ENCODE assay signal across 10 cellular contexts in the genomic region with DNA sequence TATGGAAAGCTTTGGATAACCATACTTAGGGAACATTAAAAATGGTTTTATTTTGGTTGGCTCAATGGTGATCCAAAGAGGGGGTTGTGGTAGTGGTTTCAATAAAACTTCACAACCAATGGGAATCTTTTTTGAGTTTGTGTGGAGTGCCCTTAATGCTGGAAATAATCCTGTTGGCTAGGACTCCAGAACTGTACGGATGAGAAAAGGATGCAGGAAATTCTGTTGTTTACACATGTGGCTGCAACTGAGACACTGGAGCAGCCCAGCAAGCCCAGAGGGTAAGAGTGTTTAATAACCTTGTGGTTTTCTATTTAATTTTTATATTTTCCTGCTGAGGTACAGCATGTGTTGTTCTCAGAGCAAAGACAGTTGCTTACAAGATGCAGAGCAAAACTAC. TPM values are rescaled to one million over a fixed set of nuclear protein-coding genes. Genes with fewer than 3 reads are reported as not detected.
DNase-seq lines count a peak whose midpoint lies in the region; ATAC-seq and TF ChIP-seq lines count a peak whose summit lies in the region.
"Had no signal": no experiment of that assay in that cellular context is flagged by ENCODE, and none has a peak within 500 bp of the region (broad histone marks: within the 10 kb centered on the region; RNA-seq: fewer than 3 reads in every experiment).

A gene (plus strand): TSS at position 180 of the 400 bp plus-strand sequence. CDS start 38,684 bp downstream, outside the sequence.

- H4K20me1 ChIP-seq in MM.1S (ENCODE audit: insufficient read depth, low read length) = no peaks in the 10 kb centered on the region

- H3K4me3 ChIP-seq in SK-N-MC (peak within 1 kb of the TSS; percentile 61), heart left ventricle (peak within 1 kb of the TSS in 8 of 12 donors; percentile 16 to 49 (median 39)), MM.1S (ENCODE audit: low read length) (no peak within 1 kb of the TSS)
- H3K4me3 ChIP-seq: skin epidermis had no signal

- H3K9me3 ChIP-seq in SK-N-MC (ENCODE audit: low read depth, low read length) (no peaks in the 10 kb centered on the region), heart left ventricle (no peaks in the 10 kb centered on the region), MM.1S (replicated peaks; ENCODE audit: insufficient read depth, low read length) (no peaks in the 10 kb centered on the region)

- TF ChIP-seq POLR2A in heart left ventricle (IDR thresholded peaks at IDR 0.05) = no peak

- TF ChIP-seq CTCF in heart left ventricle (IDR thresholded peaks at IDR 0.05) (no peak), MM.1S (IDR thresholded peaks at IDR 0.05; ENCODE audit: low read length) (no peak)

- WGBS in heart left ventricle, 4 donors = 31 to 47% (median 39%) methylated on average over 1 of the region's 1 CpG

- H3K27ac ChIP-seq in SK-N-MC = peak within 1 kb of the TSS; percentile 60; the same call in 1 of the 2 replicates
- peak within 1 kb of the TSS in 5 of 12 donors; percentile 11 to 45 (median 32) for H3K27ac ChIP-seq in heart left ventricle
- no peak within 1 kb of the TSS for H3K27ac ChIP-seq in temporal lobe (ENCODE audit: low read depth, low read length)
- no peak within 1 kb of the TSS for H3K27ac ChIP-seq in MM.1S (ENCODE audit: low read length)

- H3K36me3 ChIP-seq in SK-N-MC (ENCODE audit: insufficient read depth, low read length) = no peaks in the 10 kb centered on the region
- H3K36me3 ChIP-seq in heart left ventricle = no peaks in the 10 kb centered on the region
- H3K36me3 ChIP-seq in MM.1S (replicated peaks; ENCODE audit: insufficient read depth, low read length) = no peaks in the 10 kb centered on the region

- no peak within 1 kb of the TSS for H2AFZ ChIP-seq in MM.1S (ENCODE audit: low read length)

- intact Hi-C loops in heart left ventricle (cut with DNase I) = no loop called here

- no peaks in the 10 kb centered on the region for H3K9me2 ChIP-seq in MM.1S (replicated peaks; ENCODE audit: insufficient read depth, low read length)

- H3K9ac ChIP-seq in SK-N-MC (ENCODE audit: insufficient read length) (no peak within 1 kb of the TSS), MM.1S (ENCODE audit: low read length) (no peak within 1 kb of the TSS)

- peak in 3 of 4 donors; percentile 57 to 73 (median 65) for ATAC-seq in heart left ventricle
- ATAC-seq in GM21423 (IDR thresholded peaks at IDR 0.05; ENCODE audit: unreplicated experiment) = no peak
- ATAC-seq: stimulated activated naive CD8-positive, alpha-beta T cell treated with anti-CD3 and anti-CD28 coated beads, Interleukin-15, amount 100 ng/mL, for 72 hours had no signal

- H3K4me1 ChIP-seq in heart left ventricle = peaks cover 0 to 14% (median 0%) of the 10 kb centered on the region in 12 donors
- no peaks in the 10 kb centered on the region for H3K4me1 ChIP-seq in MM.1S (ENCODE audit: low read length)

- DNase-seq in H4 (ENCODE audit: low spot score) (peak; percentile 99), SK-N-MC (ENCODE audit: low read depth, low spot score) (peak; percentile 78), heart left ventricle (no peak), MM.1S (no peak), kidney tubule cell (ENCODE audit: low spot score) (no peak)
- DNase-seq: cortex of kidney; stimulated activated naive CD8-positive, alpha-beta T cell treated with anti-CD3 and anti-CD28 coated beads, Interleukin-15, amount 100 ng/mL, for 72 hours had no signal

- no peak within 1 kb of the TSS for H3K4me2 ChIP-seq in MM.1S (ENCODE audit: low read depth, low read length)

- H3K27me3 ChIP-seq in heart left ventricle = no peaks in the 10 kb centered on the region
- H3K27me3 ChIP-seq in MM.1S (replicated peaks; ENCODE audit: insufficient read depth, low read length) = no peaks in the 10 kb centered on the region

- H3F3A ChIP-seq in MM.1S (ENCODE audit: insufficient read depth, low read length) = no peaks in the 10 kb centered on the region

- no peaks in the 10 kb centered on the region for H3K79me2 ChIP-seq in MM.1S (ENCODE audit: low read length)

RNA-seq across cellular contexts. Expression of the gene that starts here (rescaled TPM):
- total RNA-seq in H4 (2014; rRNA removed; shearing (Covaris generic)) = 11.0 and 22.4 TPM in 2 replicates
- total RNA-seq in heart left ventricle = 10 to 100 TPM in 1 of 9 donors, 1 to 10 TPM in 8; 4.0 to 16.1 (median 6.0) TPM
- polyA plus RNA-seq in heart left ventricle = 1 to 10 TPM; 3.0 to 3.1 TPM
- total RNA-seq in temporal lobe = 12.5 TPM

Comparison
In these comparisons a context has a peak if more than half of its experiments do, and no peak if none do; other contexts are left out.
1. DNase-seq: peak in H4 (single experiment) and SK-N-MC (single experiment); none in heart left ventricle (0 of 5), MM.1S (single experiment) and kidney tubule cell (single experiment).